9 cellular contexts compared by ENCODE assay signal in genomic region chr2:84832772-84833461, GRCh38. TPM values are rescaled to one million over a fixed set of nuclear protein-coding genes. Genes with fewer than 3 reads are reported as not detected.
DNase-seq lines count a peak whose midpoint lies in the region; ATAC-seq, FAIRE-seq and TF ChIP-seq lines count a peak whose summit lies in the region.
"Had no signal": no experiment of that assay in that cellular context is flagged by ENCODE, and none has a peak within 500 bp of the region (broad histone marks: within the 10 kb centered on the region; RNA-seq: fewer than 3 reads in every experiment).

No MANE protein-coding gene starts in this region.

- POLR2A ChIA-PET in CD4-positive, alpha-beta memory T cell (lab: Charles Lee; ENCODE audit: partially characterized antibody): interaction anchor here (1.0 to 3.6 kb wide), 13 partner anchors 8 to 93 kb away, joined by 3 to 40 read pairs (median 8); partner anchors contain the start of genes TMSB10 and TRABD2A
- POLR2A ChIA-PET in K562 (lab: Yijun Ruan, JAX): no interaction called here

- no peaks in the 10 kb centered on the region for H3K79me2 ChIP-seq in K562 (ENCODE audit: control insufficient read depth, insufficient read depth, low read length)

- no peak for TF ChIP-seq EP300 in K562 (IDR thresholded peaks at IDR 0.05; ENCODE audit: low read length)

- peaks cover 13% of the 10 kb centered on the region for H3K36me3 ChIP-seq in CD4-positive, alpha-beta memory T cell (ENCODE audit: insufficient read depth, low read length)
- no peaks in the 10 kb centered on the region for H3K36me3 ChIP-seq in K562 (ENCODE audit: control insufficient read depth, insufficient read depth, low read length)
- H3K36me3 ChIP-seq in spleen: peaks cover 0 to 2% (median 0%) of the 10 kb centered on the region in 6 donors

- H3K27me3 ChIP-seq in CD4-positive, alpha-beta memory T cell (ENCODE audit: insufficient read depth, low read length): no peaks in the 10 kb centered on the region
- H3K27me3 ChIP-seq in K562 (ENCODE audit: control insufficient read depth in 2 of 2, insufficient read depth in 2 of 2, low read length in 2 of 2) (peaks cover 0 to 26% of the 10 kb centered on the region in 2 experiments; a peak in 3 of 5 replicates), spleen (replicated peaks in 1 of 7) (no peaks in the 10 kb centered on the region)

- H3K9me3 Mint-ChIP-seq in CD4-positive, alpha-beta memory T cell: peaks cover 2 to 22% (median 10%) of the 10 kb centered on the region in 8 donors
- peaks cover 19% of the 10 kb centered on the region for H3K9me3 Mint-ChIP-seq in mesothelial cell of epicardium

- H3K27ac ChIP-seq in CD4-positive, alpha-beta memory T cell (ENCODE audit: low read depth, low read length): peak overlapping the region; percentile 59
- H3K27ac ChIP-seq in K562 (ENCODE audit: extremely low read depth, low read depth, low read length): no peak overlapping the region
- H3K27ac ChIP-seq in spleen: peak overlapping the region in 7 of 8 donors; percentile 29 to 77 (median 62)

- H3K9me3 ChIP-seq in CD4-positive, alpha-beta memory T cell (ENCODE audit: control insufficient read depth in 1 of 2, low read length in 2 of 2): no peaks in the 10 kb centered on the region
- H3K9me3 ChIP-seq in K562 (replicated peaks; ENCODE audit: control insufficient read depth, insufficient read depth, low read depth, low read length) (no peaks in the 10 kb centered on the region), spleen (peaks cover 3 to 33% (median 23%) of the 10 kb centered on the region in 8 donors)

- WGBS in K562 (ENCODE audit: insufficient coverage, low coverage, missing lambda C conversion rate): 5% methylated on average over 4 of the region's 5 CpGs
- WGBS in spleen, 5 donors: 23 to 46% (median 29%) methylated on average over 5 of the region's 5 CpGs

- CTCF ChIA-PET in CD4-positive, alpha-beta memory T cell (lab: Charles Lee; ENCODE audit: partially characterized antibody): interaction anchor here (0.9 to 3.0 kb wide), 8 partner anchors 9 to 113 kb away, joined by 3 to 19 read pairs (median 7); no protein-coding TSS in a partner anchor
- CTCF ChIA-PET in K562 (lab: Yijun Ruan, JAX; ENCODE audit: low intra/inter-chr PET ratio): no interaction called here

- peak in 2 of 5 donors; percentile 15 to 38 for DNase-seq in CD4-positive, alpha-beta memory T cell
- DNase-seq in K562 (ENCODE audit: extremely low read depth in 1 of 4, low spot score in 3 of 4): no peak
- peak; percentile 78 for DNase-seq in spleen
- DNase-seq in mesothelial cell of epicardium (ENCODE audit: low spot score in 2 of 2, unreplicated experiment in 2 of 2): no peak
- DNase-seq in NCI-H2081 (lab: John Stamatoyannopoulos, UW): no peak

- H3K4me3 Mint-ChIP-seq in CD4-positive, alpha-beta memory T cell: peak overlapping the region; percentile 52 to 84 (median 78)
- H3K4me3 Mint-ChIP-seq in mesothelial cell of epicardium: no peak overlapping the region
- H3K4me3 Mint-ChIP-seq: natural killer cell treated with Interleukin-12 subunit alpha and Interleukin-12 subunit beta and Interleukin-15 and Interleukin-18, amount 100 ng/mL, for 72 hours had no signal

- ATAC-seq in GM19463 (IDR thresholded peaks at IDR 0.05; ENCODE audit: unreplicated experiment): peak; percentile 93
- ATAC-seq in HG03571 (IDR thresholded peaks at IDR 0.05; ENCODE audit: unreplicated experiment): peak; percentile 89
- ATAC-seq in K562: no peak
- ATAC-seq in HG02840 (IDR thresholded peaks at IDR 0.05; ENCODE audit: low FRiP score, unreplicated experiment): no peak

- peaks cover 27 to 49% (median 39%) of the 10 kb centered on the region in 4 donors for H3K4me1 Mint-ChIP-seq in CD4-positive, alpha-beta memory T cell
- H3K4me1 Mint-ChIP-seq in mesothelial cell of epicardium: no peaks in the 10 kb centered on the region

- TF ChIP-seq CTCF in K562 (IDR thresholded peaks at IDR 0.05 in 2 of 3, conservative IDR thresholded peaks at IDR 0.05 in 1 of 3; ENCODE audit: insufficient read depth in 2 of 3, low read depth in 1 of 3, low read length in 3 of 3) (no peak), spleen (IDR thresholded peaks at IDR 0.05 in 8 of 11, conservative IDR thresholded peaks at IDR 0.05 in 3 of 11) (no peak), mesothelial cell of epicardium (IDR thresholded peaks at IDR 0.05; ENCODE audit: unreplicated experiment) (no peak)

- no peak for TF ChIP-seq POLR2A in K562 (conservative IDR thresholded peaks at IDR 0.05)
- no peak for TF ChIP-seq POLR2A in spleen (IDR thresholded peaks at IDR 0.05)

- peak overlapping the region in 1 of 2 donors; percentile 39 for H3K4me3 ChIP-seq in CD4-positive, alpha-beta memory T cell (ENCODE audit: low read length in 2 of 2)
- H3K4me3 ChIP-seq in K562: no peak overlapping the region
- H3K4me3 ChIP-seq in spleen: peak overlapping the region in 1 of 8 donors; percentile 38

- peak overlapping the region; percentile 49; the same call in 1 of the 2 replicates for H2AFZ ChIP-seq in K562 (ENCODE audit: low read depth, low read length)

- H3K4me1 ChIP-seq in CD4-positive, alpha-beta memory T cell (ENCODE audit: insufficient read depth, low read length): peaks cover 87% of the 10 kb centered on the region
- peaks cover 7 to 15% of the 10 kb centered on the region in 2 experiments; a peak in 4 of 5 replicates for H3K4me1 ChIP-seq in K562 (replicated peaks in 1 of 2; ENCODE audit: control insufficient read depth in 2 of 2, insufficient read depth in 2 of 2, low read length in 2 of 2)
- peaks cover 0 to 59% (median 18%) of the 10 kb centered on the region in 6 donors for H3K4me1 ChIP-seq in spleen

- H3K27ac Mint-ChIP-seq in CD4-positive, alpha-beta memory T cell: peak overlapping the region in 4 of 7 donors; percentile 93 to 96 (median 94)
- H3K27ac Mint-ChIP-seq in mesothelial cell of epicardium: no peak overlapping the region

- no peaks in the 10 kb centered on the region for H3K27me3 Mint-ChIP-seq in CD4-positive, alpha-beta memory T cell
- no peaks in the 10 kb centered on the region for H3K27me3 Mint-ChIP-seq in mesothelial cell of epicardium (ENCODE audit: low read depth)
- H3K27me3 Mint-ChIP-seq: natural killer cell treated with Interleukin-12 subunit alpha and Interleukin-12 subunit beta and Interleukin-15 and Interleukin-18, amount 100 ng/mL, for 72 hours had no signal

- no peak overlapping the region for H3K4me2 ChIP-seq in K562 (ENCODE audit: insufficient read depth, low read length)

- FAIRE-seq in K562 (lab: Jason Lieb, UNC): no peak

- no peak for TF ChIP-seq RAD21 in K562 (CRISPR knock-in tag; conservative IDR thresholded peaks at IDR 0.05 in 1 of 2, IDR thresholded peaks at IDR 0.05 in 1 of 2)

- no peak overlapping the region for H3K9ac ChIP-seq in K562 (ENCODE audit: insufficient read depth in 1 of 2, low read depth in 2 of 2, low read length in 2 of 2)

- no TSS peak for BruUV-seq in K562 (replicated peaks; lab: Mats Ljungman, UMichigan)

- no peaks in the 10 kb centered on the region for H4K20me1 ChIP-seq in K562 (replicated peaks; ENCODE audit: control insufficient read depth, insufficient read depth, low read length)

- no peaks in the 10 kb centered on the region for H3K9me1 ChIP-seq in K562 (ENCODE audit: control insufficient read depth, insufficient read depth, low read length)

- in situ Hi-C loops in K562 (cut with MboI): no loop called here

- peaks cover 41 to 61% of the 10 kb centered on the region in 2 donors for H3K36me3 Mint-ChIP-seq in CD4-positive, alpha-beta memory T cell
- no peaks in the 10 kb centered on the region for H3K36me3 Mint-ChIP-seq in mesothelial cell of epicardium

- intact Hi-C loops in CD4-positive, alpha-beta memory T cell (cut with micrococcal nuclease): loop anchor here (5.0 kb wide), 1 partner anchor 34 kb away; no protein-coding TSS in a partner anchor
- intact Hi-C loops in K562 (cut with micrococcal nuclease) (no loop called here), spleen (cut with DNase I; ENCODE audit: low total_unique reads) (no loop called here)

TF ChIP-seq in K562, 482 proteins besides CTCF, POLR2A, EP300 and RAD21 (continues in another document):
- no peak for TF ChIP-seq JUNB (CRISPR knock-in tag; conservative IDR thresholded peaks at IDR 0.05)
- peak; percentile 80 for TF ChIP-seq ZNF766 (CRISPR knock-in tag; conservative IDR thresholded peaks at IDR 0.05)

RNA-seq across cellular contexts. Expression of gene TRABD2A, which starts 48.0 kb away (rescaled TPM):
- 10 to 100 TPM; 83.3 to 90.7 TPM for total RNA-seq in CD4-positive, alpha-beta memory T cell
- 10 to 100 TPM; 67.1 to 81.2 TPM for polyA plus RNA-seq in CD4-positive, alpha-beta memory T cell
- 0.42 TPM in 1 of 2 replicates, not detected in the other for total RNA-seq in K562 (2011; cell fraction: chromatin; rRNA removed; ENCODE audit: low replicate concordance)
- total RNA-seq in K562 (2011; cell fraction: nucleolus; rRNA removed): 0.17 and 0.79 TPM in 2 replicates
- total RNA-seq in K562 (2011; cell fraction: nucleoplasm; rRNA removed): 0.44 and 0.53 TPM in 2 replicates
- total RNA-seq in K562 (2014; rRNA removed) (0.12 and 0.18 TPM in 2 replicates), K562 (2014; rRNA removed; fragmentation: Illumina TruSeq; extraction: Trizol) (0.16 and 0.25 TPM in 2 replicates), K562 (2015; rRNA removed; fragmentation: Illumina TruSeq; extraction: Trizol) (0.36 TPM in 1 of 2 replicates, not detected in the other), K562 (2021) (0.31 and 0.33 TPM in 2 replicates), spleen (10 to 100 TPM in 2 of 7 donors, 1 to 10 TPM in 5; 5.4 to 12.5 (median 9.2) TPM), mesothelial cell of epicardium (0.45 to 0.55 TPM (median 0.45 TPM) in 3 replicates)
- polyA plus RNA-seq in K562 (2011; rRNA removed) (0.14 and 0.45 TPM in 2 replicates), K562 (2014; fragmentation: Illumina TruSeq; extraction: Trizol) (0.07 TPM in 1 of 2 replicates, not detected in the other), K562 (2014; fragmentation: Nextera tagmentation; extraction: Ambion mirVana) (under 1 TPM; 0.08 to 0.38 TPM), K562 (2014; rRNA removed) (0.09 TPM in 1 of 2 replicates, not detected in the other), spleen (1 to 10 TPM; 4.5 to 8.6 (median 5.0) TPM)
- 0.41 and 0.49 TPM in 2 replicates for polyA plus RNA-seq in K562 (2011; cell fraction: cytosol; rRNA removed)
- polyA plus RNA-seq in K562 (2011; cell fraction: nucleus; rRNA removed): 0.36 TPM in 1 of 2 replicates, not detected in the other
- 0.25 and 0.47 TPM in 2 replicates for polyA plus RNA-seq in K562 (2012)
- 0.42 and 0.95 TPM in 2 replicates for polyA minus RNA-seq in K562 (2011; rRNA and poly(A)+ RNA removed)
- 0.48 TPM in 1 of 2 replicates, not detected in the other for polyA minus RNA-seq in K562 (2011; cell fraction: cytosol; rRNA and poly(A)+ RNA removed)
- polyA minus RNA-seq in K562 (2011; cell fraction: nucleus; rRNA and poly(A)+ RNA removed): 0.11 and 0.54 TPM in 2 replicates

Comparison
In these comparisons a context has a peak if more than half of its experiments do, and no peak if none do; other contexts are left out.
1. ATAC-seq: peak in GM19463 (single experiment) and HG03571 (single experiment); none in K562 (single experiment) and HG02840 (single experiment).
2. RNA of gene TRABD2A, which starts 48.0 kb away (total RNA-seq): 83.3 to 90.7 TPM in CD4-positive, alpha-beta memory T cell; 5.4 to 12.5 TPM in spleen, 0.45 to 0.55 TPM in mesothelial cell of epicardium and 0.12 to 0.79 TPM in K562; every median in the first group is over 4 times any median in the second.